ENCODE assay signal across 20 cellular contexts in the genomic region with DNA sequence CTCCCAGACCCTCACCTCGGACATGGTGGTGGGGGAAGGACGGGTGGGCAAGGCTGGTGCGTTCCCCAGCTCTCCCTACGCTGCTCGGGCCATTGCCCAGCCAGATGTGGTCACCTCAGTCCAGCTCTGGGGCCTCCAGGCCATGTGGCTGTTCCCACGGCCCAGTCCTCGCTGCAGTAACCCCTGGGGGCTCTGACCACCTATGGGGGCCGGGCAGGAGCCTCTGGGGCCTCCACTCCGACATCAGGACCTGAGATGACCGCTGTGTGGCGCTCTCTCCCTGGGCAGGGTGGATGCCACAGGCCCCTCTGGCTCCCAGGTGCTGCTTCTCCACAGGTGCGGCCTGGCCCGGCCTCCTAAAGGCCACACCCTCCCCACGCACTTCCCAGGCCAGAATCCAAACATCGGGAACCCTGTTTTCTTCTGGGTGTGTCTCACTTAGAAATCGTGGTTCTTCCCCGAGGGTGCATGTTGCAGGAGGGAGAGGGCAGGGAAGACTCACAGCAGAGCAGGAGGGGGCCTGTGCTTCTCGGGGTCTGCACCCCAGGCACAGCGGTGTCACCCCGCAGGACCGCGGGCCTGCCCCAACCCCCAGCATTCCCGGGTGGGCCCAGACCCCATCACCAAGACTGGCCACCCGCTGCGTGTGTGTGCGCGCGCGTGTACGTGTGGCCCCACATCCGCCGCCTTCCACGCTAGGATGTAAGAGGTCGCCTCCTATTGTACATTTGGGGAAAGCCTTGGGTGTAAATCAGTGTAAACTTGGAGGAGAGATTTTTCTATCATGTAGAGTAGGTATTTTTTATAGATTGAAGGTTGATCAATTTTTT. TPM values are rescaled to one million over a fixed set of nuclear protein-coding genes. Genes with fewer than 3 reads are reported as not detected.
DNase-seq lines count a peak whose midpoint lies in the region; ATAC-seq and TF ChIP-seq lines count a peak whose summit lies in the region.
"Had no signal": no experiment of that assay in that cellular context is flagged by ENCODE, and none has a peak within 500 bp of the region (broad histone marks: within the 10 kb centered on the region; RNA-seq: fewer than 3 reads in every experiment).

No MANE protein-coding gene starts in this region.

- no peak overlapping the region for H2AFZ ChIP-seq in MM.1S (ENCODE audit: low read length)

- no peak overlapping the region for H3K4me3 ChIP-seq in Peyer's patch
- no peak overlapping the region for H3K4me3 ChIP-seq in retinal pigment epithelial cell (ENCODE audit: low read length)
- no peak overlapping the region for H3K4me3 ChIP-seq in uterus
- no peak overlapping the region for H3K4me3 ChIP-seq in MM.1S (ENCODE audit: low read length)

- no peak overlapping the region for H3K9ac ChIP-seq in MM.1S (ENCODE audit: low read length)

- peak overlapping the region in 1 of 4 donors; percentile 22 for H3K27ac ChIP-seq in Peyer's patch
- H3K27ac ChIP-seq in foreskin keratinocyte = no peak overlapping the region
- H3K27ac ChIP-seq in uterus = no peak overlapping the region
- H3K27ac ChIP-seq in MM.1S (ENCODE audit: low read length) = no peak overlapping the region
- H3K27ac ChIP-seq: VCaP had no signal

- DNase-seq in DMS53 treated with DMSO at 0.1 percent for 48 hours (lab: John Stamatoyannopoulos, UW; ENCODE audit: unreplicated experiment) (peak; percentile 16), Peyer's patch (peak in 2 of 3 donors; percentile 78 to 85), foreskin keratinocyte (peak; percentile 16 to 44), retinal pigment epithelial cell (ENCODE audit: low read depth) (no peak), uterus (no peak), NOMO-1 treated with DMSO at 0.1 percent for 48 hours (lab: John Stamatoyannopoulos, UW; ENCODE audit: unreplicated experiment) (no peak), MM.1S (no peak)
- DNase-seq: activated CD8-positive, alpha-beta T cell treated with anti-CD3 and anti-CD28 coated beads, Interleukin-2, amount 10 ng/mL, durations not matched to agents 7 days and 5 days; foreskin melanocyte; HCEC 1CT; NCI-H1092 treated with DMSO at 0.1 percent for 48 hours; NCI-H69; RPMI8226; SW 1271 had no signal

- peak; percentile 50 for ATAC-seq in foreskin keratinocyte
- ATAC-seq in HG02610 (IDR thresholded peaks at IDR 0.05; ENCODE audit: unreplicated experiment) = no peak
- ATAC-seq: activated CD8-positive, alpha-beta T cell treated with anti-CD3 and anti-CD28 coated beads, Interleukin-2, amount 10 ng/mL, durations not matched to agents 7 days and 5 days; activated T-helper 17 cell treated with anti-CD3 and anti-CD28 coated beads, Interleukin-2, amount 50 U/mL, for 72 hours had no signal

- no peaks in the 10 kb centered on the region for H3K9me3 ChIP-seq in Peyer's patch
- H3K9me3 ChIP-seq in uterus = no peaks in the 10 kb centered on the region
- no peaks in the 10 kb centered on the region for H3K9me3 ChIP-seq in MM.1S (replicated peaks; ENCODE audit: insufficient read depth, low read length)
- H3K9me3 ChIP-seq: Caco-2 had no signal

- no peaks in the 10 kb centered on the region for H3K27me3 ChIP-seq in Peyer's patch
- H3K27me3 ChIP-seq in foreskin keratinocyte = no peaks in the 10 kb centered on the region
- H3K27me3 ChIP-seq in uterus = no peaks in the 10 kb centered on the region
- H3K27me3 ChIP-seq in MM.1S (replicated peaks; ENCODE audit: insufficient read depth, low read length) = no peaks in the 10 kb centered on the region

- no peaks in the 10 kb centered on the region for H3K9me2 ChIP-seq in MM.1S (replicated peaks; ENCODE audit: insufficient read depth, low read length)

- H3K79me2 ChIP-seq in MM.1S (ENCODE audit: low read length) = peaks cover 16% of the 10 kb centered on the region

- no peak overlapping the region for H3K4me2 ChIP-seq in MM.1S (ENCODE audit: low read depth, low read length)

- peaks cover 0 to 36% (median 9%) of the 10 kb centered on the region in 4 donors for H3K4me1 ChIP-seq in Peyer's patch
- peaks cover 10% of the 10 kb centered on the region for H3K4me1 ChIP-seq in foreskin keratinocyte
- peaks cover 3 to 12% of the 10 kb centered on the region in 2 donors for H3K4me1 ChIP-seq in uterus
- peaks cover 5% of the 10 kb centered on the region; the same call in 1 of the 2 replicates for H3K4me1 ChIP-seq in MM.1S (ENCODE audit: low read length)

- TF ChIP-seq POLR2A in Peyer's patch (IDR thresholded peaks at IDR 0.05) = no peak
- TF ChIP-seq POLR2A in uterus (IDR thresholded peaks at IDR 0.05) = no peak

- H3K36me3 ChIP-seq in Peyer's patch = peaks cover 0 to 40% (median 4%) of the 10 kb centered on the region in 3 donors
- H3K36me3 ChIP-seq in uterus = no peaks in the 10 kb centered on the region
- H3K36me3 ChIP-seq in MM.1S (replicated peaks; ENCODE audit: insufficient read depth, low read length) = no peaks in the 10 kb centered on the region

- intact Hi-C loops in uterus (cut with DNase I; ENCODE audit: low total_unique reads) = no loop called here

- no peaks in the 10 kb centered on the region for H4K20me1 ChIP-seq in MM.1S (ENCODE audit: insufficient read depth, low read length)

- peak in 4 of 6 experiments; percentile 19 to 65 (median 62) for TF ChIP-seq CTCF in Peyer's patch (IDR thresholded peaks at IDR 0.05)
- peak; percentile 85 for TF ChIP-seq CTCF in foreskin keratinocyte (conservative IDR thresholded peaks at IDR 0.05)
- TF ChIP-seq CTCF in retinal pigment epithelial cell (conservative IDR thresholded peaks at IDR 0.05; ENCODE audit: low read depth, low read length) = peak; percentile 28
- TF ChIP-seq CTCF in uterus (IDR thresholded peaks at IDR 0.05) = no peak
- no peak for TF ChIP-seq CTCF in MM.1S (IDR thresholded peaks at IDR 0.05; ENCODE audit: low read length)

- no peaks in the 10 kb centered on the region for H3F3A ChIP-seq in MM.1S (ENCODE audit: insufficient read depth, low read length)

RNA-seq across cellular contexts. Expression of gene CAPN15, which starts 5.9 kb away (rescaled TPM):
- 100 to 1,000 TPM in 3 of 4 donors, 10 to 100 TPM in 1; 50.3 to 249 (median 167) TPM for total RNA-seq in Peyer's patch
- total RNA-seq in foreskin keratinocyte = 46.9 and 47.1 TPM in 2 replicates
- polyA plus RNA-seq in foreskin keratinocyte = 38.5 and 39.4 TPM in 2 replicates
- total RNA-seq in uterus = 10 to 100 TPM in 3 of 4 donors, 1 to 10 TPM in 1; 7.9 to 37.3 (median 19.3) TPM

RNA-seq across cellular contexts. Expression of gene PRR35, which starts 38.6 kb away (rescaled TPM):
- not detected for total RNA-seq in Peyer's patch
- not detected in 2 replicates for total RNA-seq in foreskin keratinocyte
- not detected in 2 replicates for polyA plus RNA-seq in foreskin keratinocyte
- not detected for total RNA-seq in uterus
- total RNA-seq: activated CD8-positive, alpha-beta T cell treated with anti-CD3 and anti-CD28 coated beads, Interleukin-2, amount 10 ng/mL, durations not matched to agents 7 days and 5 days; activated T-helper 17 cell treated with anti-CD3 and anti-CD28 coated beads, Interleukin-2, amount 50 U/mL, for 72 hours; Caco-2; lung microvascular endothelial cell; neural crest cell had no signal

RNA-seq across cellular contexts. Expression of gene NHLRC4, which starts 45.2 kb away (rescaled TPM):
- 10 to 100 TPM in 1 of 4 donors, 1 to 10 TPM in 3; 1.2 to 17.3 (median 1.5) TPM for total RNA-seq in Peyer's patch
- total RNA-seq in foreskin keratinocyte = 0.18 and 0.41 TPM in 2 replicates
- polyA plus RNA-seq in foreskin keratinocyte = 0.10 and 0.20 TPM in 2 replicates
- 1 to 10 TPM; 1.2 to 7.5 (median 1.5) TPM for total RNA-seq in uterus
- total RNA-seq: Caco-2 had no signal

RNA-seq across cellular contexts. Expression of gene PIGQ, which starts 48.2 kb away (rescaled TPM):
- total RNA-seq in Peyer's patch (10 to 100 TPM; 33.1 to 65.6 (median 55.2) TPM), foreskin keratinocyte (29.3 and 40.7 TPM in 2 replicates), uterus (10 to 100 TPM in 3 of 4 donors, 1 to 10 TPM in 1; 10.0 to 56.9 (median 30.7) TPM)
- 31.4 and 37.2 TPM in 2 replicates for polyA plus RNA-seq in foreskin keratinocyte

Comparison
In these comparisons a context has a peak if more than half of its experiments do, and no peak if none do; other contexts are left out.
1. DNase-seq: peak in DMS53 treated with DMSO at 0.1 percent for 48 hours (single experiment), Peyer's patch (2 of 3) and foreskin keratinocyte (2 of 2); none in retinal pigment epithelial cell (single experiment), uterus (0 of 2), NOMO-1 treated with DMSO at 0.1 percent for 48 hours (single experiment) and MM.1S (single experiment).
2. CTCF ChIP-seq: peak in Peyer's patch (4 of 6), foreskin keratinocyte (single experiment) and retinal pigment epithelial cell (single experiment); none in uterus (0 of 4) and MM.1S (single experiment).